In the genomic region with DNA sequence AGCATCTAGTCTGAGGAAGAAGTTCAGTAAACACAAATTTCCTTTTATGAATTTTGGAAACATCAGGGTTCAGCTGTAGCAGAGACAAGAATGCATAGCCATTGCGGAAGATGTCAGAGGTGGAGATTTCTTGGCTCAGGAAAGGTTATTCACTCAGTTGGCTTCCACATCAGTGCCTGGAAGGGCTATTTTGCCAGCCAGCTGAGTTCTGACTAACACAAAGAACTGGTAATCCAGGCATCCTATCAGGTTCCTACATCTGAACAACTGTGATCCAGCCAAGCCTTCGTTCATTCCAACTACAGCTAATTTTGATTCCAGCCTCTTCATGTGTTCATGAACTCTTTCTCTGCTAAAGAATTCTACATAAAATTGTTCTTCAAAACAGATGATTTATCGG, we compare ENCODE assay signal across 28 cellular contexts.
DNase-seq lines count a peak whose midpoint lies in the region; ATAC-seq and TF ChIP-seq lines count a peak whose summit lies in the region.
"Had no signal": no experiment of that assay in that cellular context is flagged by ENCODE, and none has a peak within 500 bp of the region (broad histone marks: within the 10 kb centered on the region; RNA-seq: fewer than 3 reads in every experiment).

No MANE protein-coding gene starts in this region.

- CTCF ChIA-PET in PC-3 (lab: Charles Lee): no interaction called here

- no peak overlapping the region for H3K4me2 ChIP-seq in PC-3 (ENCODE audit: low read length)

- H3K27ac ChIP-seq in PC-3 (ENCODE audit: low read length): no peak overlapping the region
- H3K27ac ChIP-seq in uterus: no peak overlapping the region
- no peak overlapping the region for H3K27ac ChIP-seq in substantia nigra (ENCODE audit: low read depth, low read length, poor library complexity, severe bottlenecking)
- H3K27ac ChIP-seq: HL-60 had no signal

- no peaks in the 10 kb centered on the region for H3K4me1 ChIP-seq in PC-3 (ENCODE audit: insufficient read depth, low read length)
- H3K4me1 ChIP-seq in uterus: no peaks in the 10 kb centered on the region

- H3K4me3 ChIP-seq in PC-3 (ENCODE audit: low read length) (no peak overlapping the region), uterus (no peak overlapping the region)

- TF ChIP-seq POLR2A in uterus (IDR thresholded peaks at IDR 0.05): no peak

- H3F3A ChIP-seq in PC-3 (ENCODE audit: low read length, unreplicated experiment): no peaks in the 10 kb centered on the region

- H3K36me3 ChIP-seq in PC-3 (ENCODE audit: low read depth, low read length) (no peaks in the 10 kb centered on the region), uterus (no peaks in the 10 kb centered on the region)

- intact Hi-C loops in PC-3 (cut with micrococcal nuclease) (no loop called here), uterus (cut with DNase I; ENCODE audit: low total_unique reads) (no loop called here)

- H3K9ac ChIP-seq in PC-3 (ENCODE audit: low read length): no peak overlapping the region

- H3K27me3 ChIP-seq in PC-3 (ENCODE audit: low read length) (no peaks in the 10 kb centered on the region), uterus (no peaks in the 10 kb centered on the region)

- POLR2A ChIA-PET in PC-3 (lab: Charles Lee; ENCODE audit: unreplicated experiment): no interaction called here

- DNase-seq in GM04504 (ENCODE audit: low read depth): peak; percentile 5
- DNase-seq in PC-3: peak; percentile 22
- peak; percentile 44 for DNase-seq in fibroblast of the conjunctiva (ENCODE audit: low read depth)
- DNase-seq in uterus: peak; percentile 14 to 18
- no peak for DNase-seq in midbrain (lab: John Stamatoyannopoulos, UW)
- no peak for DNase-seq in substantia nigra (lab: John Stamatoyannopoulos, UW)
- DNase-seq: activated CD4-positive, alpha-beta T cell treated with anti-CD3 and anti-CD28 coated beads, Interleukin-2, amount 50 U/mL, for 4 hours; activated CD8-positive, alpha-beta memory T cell treated with anti-CD3 and anti-CD28 coated beads, Interleukin-2, amount 10 ng/mL, durations not matched to agents 7 days and 5 days; activated gamma-delta T cell; activated naive CD8-positive, alpha-beta T cell treated with anti-CD3 and anti-CD28 coated beads for 36 hours; activated T-cell treated with anti-CD3 and anti-CD28 coated beads, Interleukin-2, amount 50 U/mL, for 4 hours; C1 segment of cervical spinal cord; dermis blood vessel endothelial cell; DMS153; endodermal cell; hypothalamus; KG1; NCI-H1436 treated with DMSO at 0.1 percent for 48 hours; NCI-H2081 treated with DMSO at 0.1 percent for 48 hours; NCI-H345; NCI-H69; SHP77; stimulated activated CD4-positive, alpha-beta T cell treated with anti-CD3 and anti-CD28 coated beads, Interleukin-1b, Interleukin-23, amount 100 ng/mL, for 48 hours; stimulated activated CD8-positive, alpha-beta memory T cell treated with anti-CD3 and anti-CD28 coated beads, Interleukin-4, amount 100 ng/mL, for 48 hours; T-helper 17 cell had no signal

- H3K79me2 ChIP-seq in PC-3 (ENCODE audit: low read length): no peaks in the 10 kb centered on the region

- BruUV-seq in PC-3 (replicated peaks; lab: Mats Ljungman, UMichigan): no TSS peak

- ATAC-seq in PC-3 (no peak), GM19463 (IDR thresholded peaks at IDR 0.05; ENCODE audit: unreplicated experiment) (no peak)
- ATAC-seq: activated CD8-positive, alpha-beta memory T cell treated with anti-CD3 and anti-CD28 coated beads, Interleukin-2, amount 10 ng/mL, durations not matched to agents 7 days and 5 days; activated T-cell treated with anti-CD3 and anti-CD28 coated beads, Interleukin-2, amount 50 U/mL, for 4 hours; esophagus mucosa; T-helper 17 cell had no signal

- TF ChIP-seq CTCF in PC-3 (conservative IDR thresholded peaks at IDR 0.05; ENCODE audit: low read depth, low read length) (no peak), uterus (IDR thresholded peaks at IDR 0.05) (no peak)

- H4K20me1 ChIP-seq in PC-3 (ENCODE audit: low read length): no peaks in the 10 kb centered on the region

- H2AFZ ChIP-seq in PC-3 (ENCODE audit: low read length): no peak overlapping the region

- no peaks in the 10 kb centered on the region for H3K9me2 ChIP-seq in PC-3 (replicated peaks; ENCODE audit: low read length)

- H3K9me3 ChIP-seq in PC-3 (ENCODE audit: low read length): no peaks in the 10 kb centered on the region
- H3K9me3 ChIP-seq in uterus: no peaks in the 10 kb centered on the region

Comparison
In these comparisons a context has a peak if more than half of its experiments do, and no peak if none do; other contexts are left out.
1. DNase-seq: peak in GM04504 (single experiment), PC-3 (single experiment), fibroblast of the conjunctiva (single experiment) and uterus (2 of 2); none in midbrain (single experiment) and substantia nigra (0 of 49).